Comparison of ENCODE assay signal across 9 cellular contexts in the genomic region with DNA sequence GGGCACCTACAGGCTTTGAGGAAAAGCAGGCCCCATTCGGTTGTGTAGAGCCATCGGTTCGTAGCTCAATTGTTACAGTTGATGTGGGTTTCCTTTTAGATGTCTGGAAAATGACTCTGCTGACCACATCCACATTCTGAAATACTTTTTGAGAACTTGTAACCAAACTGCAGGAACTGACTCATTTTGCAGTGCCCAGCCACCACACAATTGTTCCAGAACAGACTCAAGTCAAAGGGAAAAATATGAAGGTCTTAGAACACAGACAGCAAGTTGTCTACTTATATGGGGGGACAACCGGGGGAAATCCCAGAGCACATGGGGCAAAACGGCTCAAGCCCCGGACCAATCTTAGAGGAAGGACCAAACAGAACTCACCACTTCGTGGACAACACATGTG.
DNase-seq lines count a peak whose midpoint lies in the region; ATAC-seq and TF ChIP-seq lines count a peak whose summit lies in the region.
"Had no signal": no experiment of that assay in that cellular context is flagged by ENCODE, and none has a peak within 500 bp of the region (broad histone marks: within the 10 kb centered on the region; RNA-seq: fewer than 3 reads in every experiment).

No MANE protein-coding gene starts in this region.

- H3K56ac ChIP-seq in H9 (ENCODE audit: insufficient read length, low read depth, low read length) = no peak overlapping the region

- ATAC-seq in GM18498 (IDR thresholded peaks at IDR 0.05; ENCODE audit: unreplicated experiment) (peak; percentile 28), HG02759 (IDR thresholded peaks at IDR 0.05; ENCODE audit: unreplicated experiment) (peak; percentile 40)

- no peak overlapping the region for H4K5ac ChIP-seq in H9 (ENCODE audit: insufficient read length, low read depth, low read length)

- H3K9me3 ChIP-seq in H9 (ENCODE audit: control insufficient read depth, low read depth, low read length) (no peaks in the 10 kb centered on the region), Caco-2 (no peaks in the 10 kb centered on the region)
- H3K9me3 ChIP-seq: right lobe of liver had no signal

- peak; percentile 98 for DNase-seq in RPMI7951 (ENCODE audit: low read depth)
- peak; percentile 85 for DNase-seq in astrocyte of the hippocampus (ENCODE audit: low read depth, low spot score)
- DNase-seq in pons (ENCODE audit: low spot score) = peak; percentile 48
- no peak for DNase-seq in COR-L47 (lab: John Stamatoyannopoulos, UW)
- DNase-seq in H9 = no peak
- no peak for DNase-seq in Caco-2
- DNase-seq: right lobe of liver had no signal

- no peak overlapping the region for H3K18ac ChIP-seq in H9 (ENCODE audit: insufficient read length, low read depth, low read length)

- H3K4me1 ChIP-seq in H9 (ENCODE audit: insufficient read depth, low read length) (peaks cover 3% of the 10 kb centered on the region; the same call in 1 of the 2 replicates), Caco-2 (no peaks in the 10 kb centered on the region)
- H3K4me1 ChIP-seq: right lobe of liver had no signal

- peaks cover 20 to 37% of the 10 kb centered on the region in 2 experiments for H3K9me3 Mint-ChIP-seq in H9
- H3K9me3 Mint-ChIP-seq in Caco-2 (ENCODE audit: unreplicated experiment) = no peaks in the 10 kb centered on the region

- H3K27me3 ChIP-seq in H9 (ENCODE audit: insufficient read depth, low read length) (no peaks in the 10 kb centered on the region), Caco-2 (replicated peaks; ENCODE audit: control insufficient read depth, insufficient read depth, low read length) (no peaks in the 10 kb centered on the region)
- H3K27me3 ChIP-seq: right lobe of liver had no signal

- H3K14ac ChIP-seq in H9 (ENCODE audit: insufficient read depth, low read length) = no peak overlapping the region

- peaks cover 6% of the 10 kb centered on the region; the same call in 1 of the 2 replicates for H3K79me2 ChIP-seq in H9 (ENCODE audit: insufficient read depth, low read length)

- H2BK5ac ChIP-seq in H9 (ENCODE audit: insufficient read length, low read length) = no peak overlapping the region

- H3K36me3 Mint-ChIP-seq in H9 (ENCODE audit: insufficient read depth in 1 of 3, low read depth in 3 of 3) = peaks cover 6 to 58% (median 33%) of the 10 kb centered on the region in 3 experiments; a peak in 5 of 7 replicates
- peaks cover 7% of the 10 kb centered on the region for H3K36me3 Mint-ChIP-seq in Caco-2 (ENCODE audit: insufficient read depth, unreplicated experiment)

- no peak overlapping the region for H2AFZ ChIP-seq in H9 (ENCODE audit: low read length)

- H3K4me3 ChIP-seq in Caco-2 (ENCODE audit: low read depth, low read length) = no peak overlapping the region
- H3K4me3 ChIP-seq: right lobe of liver had no signal

- POLR2A ChIA-PET in Caco-2 (lab: Charles Lee) = no interaction called here

- H4K91ac ChIP-seq in H9 (ENCODE audit: insufficient read length, low read depth, low read length) = no peak overlapping the region

- CTCF ChIA-PET in Caco-2 (lab: Charles Lee) = no interaction called here

- no peak overlapping the region for H3K27ac ChIP-seq in H9 (ENCODE audit: insufficient read length, low read depth, low read length)

- H2BK20ac ChIP-seq in H9 (ENCODE audit: low read depth, low read length, poor library complexity, severe bottlenecking) = no peak overlapping the region

- H2BK15ac ChIP-seq in H9 (ENCODE audit: low read depth, low read length) = no peak overlapping the region

- no peaks in the 10 kb centered on the region; the same call in 1 of the 2 replicates for H3K27me3 Mint-ChIP-seq in H9 (ENCODE audit: low read depth)
- no peaks in the 10 kb centered on the region for H3K27me3 Mint-ChIP-seq in Caco-2 (ENCODE audit: insufficient read depth, unreplicated experiment)

- H3K79me1 ChIP-seq in H9 (ENCODE audit: insufficient read depth, low read depth, low read length, poor library complexity, severe bottlenecking) = no peaks in the 10 kb centered on the region

- H2BK120ac ChIP-seq in H9 (ENCODE audit: low read depth, low read length, poor library complexity, severe bottlenecking) = no peak overlapping the region

- no CpG with 5 or more reads among the region's 7 CpGs for WGBS in H9 (ENCODE audit: extremely low coverage, insufficient read length, low lambda C conversion rate)

- H3K27ac Mint-ChIP-seq in H9 (0 out of 7 replicates have a peak overlapping the region, but pooled peaks of 1 of the 3 experiments have one; percentile 13), Caco-2 (ENCODE audit: unreplicated experiment) (no peak overlapping the region)

- H2BK12ac ChIP-seq in H9 (ENCODE audit: insufficient read length, low read depth, low read length) = no peak overlapping the region

- no peak overlapping the region for H3K9ac ChIP-seq in H9 (ENCODE audit: extremely low read depth, insufficient read length, low read length)

- TF ChIP-seq CTCF in H9 (conservative IDR thresholded peaks at IDR 0.05) (no peak), Caco-2 (IDR thresholded peaks at IDR 0.05; ENCODE audit: insufficient read depth in 1 of 2, low read depth in 1 of 2, low read length in 1 of 2, severe bottlenecking in 1 of 2, unreplicated experiment in 1 of 2) (no peak)

- no TSS peak for BruUV-seq in Caco-2 (replicated peaks; lab: Mats Ljungman, UMichigan)

- no peak overlapping the region for H3K23ac ChIP-seq in H9 (ENCODE audit: insufficient read length, low read depth, low read length)

- intact Hi-C loops in Caco-2 (cut with micrococcal nuclease; ENCODE audit: unreplicated experiment) = no loop called here

- no peak overlapping the region for H4K8ac ChIP-seq in H9 (replicated peaks; ENCODE audit: insufficient read length, low read depth, low read length)

- H3T11ph ChIP-seq in H9 (ENCODE audit: low read length) = no peak overlapping the region

- no peak overlapping the region for H3K4ac ChIP-seq in H9 (ENCODE audit: low read depth, low read length)

- no peaks in the 10 kb centered on the region for H4K20me1 ChIP-seq in H9 (ENCODE audit: control insufficient read depth, insufficient read depth, insufficient read length)

- H3K36me3 ChIP-seq in Caco-2 (ENCODE audit: control insufficient read depth, insufficient read depth, low read length) = no peaks in the 10 kb centered on the region
- H3K36me3 ChIP-seq: right lobe of liver had no signal

- no peak overlapping the region for H3K4me2 ChIP-seq in H9 (ENCODE audit: insufficient read depth, insufficient read length, low read length)

- no peak overlapping the region for H3K4me3 Mint-ChIP-seq in H9
- H3K4me3 Mint-ChIP-seq in Caco-2 (ENCODE audit: unreplicated experiment) = no peak overlapping the region

- peaks cover 9 to 11% of the 10 kb centered on the region in 2 experiments; a peak in 3 of 4 replicates for H3K4me1 Mint-ChIP-seq in H9
- H3K4me1 Mint-ChIP-seq in Caco-2 (ENCODE audit: low read depth, unreplicated experiment) = peaks cover 5% of the 10 kb centered on the region

- H3K23me2 ChIP-seq in H9 (ENCODE audit: insufficient read length, low read depth, low read length, poor library complexity, severe bottlenecking) = no peaks in the 10 kb centered on the region

- H2AK5ac ChIP-seq in H9 (ENCODE audit: insufficient read length, low read length) = no peak overlapping the region

Comparison
In these comparisons a context has a peak if more than half of its experiments do, and no peak if none do; other contexts are left out.
1. DNase-seq: peak in RPMI7951 (single experiment), astrocyte of the hippocampus (single experiment) and pons (single experiment); none in COR-L47 (single experiment), H9 (single experiment) and Caco-2 (0 of 2).